9 cellular contexts compared by ENCODE assay signal in the genomic region with DNA sequence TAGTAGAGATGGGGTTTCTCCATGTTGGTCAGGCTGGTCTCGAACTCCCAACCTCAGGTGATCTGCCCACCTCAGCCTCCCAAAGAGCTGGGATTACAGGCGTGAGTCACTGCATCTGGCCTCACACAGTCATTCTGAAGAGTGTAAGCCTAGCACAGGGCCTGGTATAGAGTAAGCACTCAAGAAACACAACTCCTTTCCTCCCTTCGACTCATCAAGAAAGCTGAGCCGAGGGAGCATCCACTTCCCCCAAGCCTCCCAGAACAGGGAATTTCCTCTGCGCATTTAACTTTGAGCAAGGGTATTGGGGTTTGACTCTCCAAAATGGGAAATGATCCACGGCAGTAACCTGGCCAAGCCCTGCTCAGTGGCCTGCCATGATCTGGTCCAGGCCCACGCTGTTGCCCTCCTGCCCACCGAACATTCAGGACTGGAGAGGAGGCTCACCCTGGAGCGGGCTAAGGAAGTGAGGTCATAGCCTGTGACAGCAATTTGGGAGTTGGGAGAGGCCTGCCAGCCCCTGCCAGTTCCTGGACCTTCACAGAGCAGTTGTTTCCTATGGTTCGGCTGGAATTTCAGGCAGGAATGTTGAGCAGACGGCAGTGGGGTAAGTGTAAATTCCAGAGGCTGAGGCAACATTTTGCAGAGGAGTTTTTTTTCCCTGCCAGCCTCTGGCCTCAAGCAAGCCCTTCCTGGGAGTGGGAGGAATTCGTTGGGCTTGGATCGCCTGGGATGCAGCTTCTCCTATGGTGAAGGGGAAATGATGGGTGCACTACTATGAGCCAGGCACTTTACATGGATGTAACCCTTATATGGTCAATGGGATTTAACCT. TPM values are rescaled to one million over a fixed set of nuclear protein-coding genes. Genes with fewer than 3 reads are reported as not detected.
DNase-seq lines count a peak whose midpoint lies in the region; ATAC-seq, FAIRE-seq and TF ChIP-seq lines count a peak whose summit lies in the region.
"Had no signal": no experiment of that assay in that cellular context is flagged by ENCODE, and none has a peak within 500 bp of the region (broad histone marks: within the 10 kb centered on the region; RNA-seq: fewer than 3 reads in every experiment).

No MANE protein-coding gene starts in this region.

- H3K4me3 ChIP-seq in SJCRH30 (no peak overlapping the region), esophagus muscularis mucosa (no peak overlapping the region), pancreas (no peak overlapping the region)

- TF ChIP-seq POLR2A in esophagus muscularis mucosa (IDR thresholded peaks at IDR 0.05; ENCODE audit: low read depth) (no peak), GM12892 (IDR thresholded peaks at IDR 0.05; ENCODE audit: low read depth, low read length) (no peak)

- FAIRE-seq in pancreas (lab: Jason Lieb, UNC) (no peak), GM12892 (lab: Jason Lieb, UNC) (no peak)

- TF ChIP-seq CTCF in esophagus muscularis mucosa (IDR thresholded peaks at IDR 0.05) (no peak), pancreas (IDR thresholded peaks at IDR 0.05) (no peak)

- DNase-seq in EH (ENCODE audit: low read depth) (peak; percentile 98), SJCRH30 (peak; percentile 90), esophagus muscularis mucosa (ENCODE audit: extremely low spot score) (no peak), pancreas (no peak), NCI-H1436 (lab: John Stamatoyannopoulos, UW) (no peak), NCI-H69 (lab: John Stamatoyannopoulos, UW) (no peak), GM12892 (ENCODE audit: insufficient read length) (no peak)
- DNase-seq: activated CD8-positive, alpha-beta memory T cell treated with anti-CD3 and anti-CD28 coated beads, Interleukin-2, amount 10 ng/mL, durations not matched to agents 7 days and 5 days had no signal

- H3K36me3 ChIP-seq in SJCRH30 (no peaks in the 10 kb centered on the region), esophagus muscularis mucosa (no peaks in the 10 kb centered on the region), pancreas (no peaks in the 10 kb centered on the region)

- peak overlapping the region; percentile 62 for H3K27ac ChIP-seq in SJCRH30
- H3K27ac ChIP-seq in esophagus muscularis mucosa (replicated peaks in 1 of 4), result peak overlapping the region; percentile 70 to 78 (median 76)
- peak overlapping the region; percentile 35 to 55 (median 42) for H3K27ac ChIP-seq in pancreas

- peaks cover 24% of the 10 kb centered on the region for H3K4me1 ChIP-seq in SJCRH30
- peaks cover 20 to 44% (median 43%) of the 10 kb centered on the region in 4 donors for H3K4me1 ChIP-seq in esophagus muscularis mucosa
- H3K4me1 ChIP-seq in pancreas, result peaks cover 19 to 25% (median 24%) of the 10 kb centered on the region in 3 donors

- ATAC-seq in pancreas, result peak in 1 of 4 donors; percentile 6
- ATAC-seq in HG02642 (IDR thresholded peaks at IDR 0.05; ENCODE audit: poor library complexity, unreplicated experiment), result no peak
- ATAC-seq: activated CD8-positive, alpha-beta memory T cell treated with anti-CD3 and anti-CD28 coated beads, Interleukin-2, amount 10 ng/mL, durations not matched to agents 7 days and 5 days had no signal

- intact Hi-C loops in esophagus muscularis mucosa (cut with DNase I), result no loop called here
- intact Hi-C loops in pancreas (cut with DNase I), result no loop called here

- no peak for TF ChIP-seq EP300 in esophagus muscularis mucosa (IDR thresholded peaks at IDR 0.05)

- no peaks in the 10 kb centered on the region for H3K9me3 ChIP-seq in SJCRH30 (replicated peaks)
- no peaks in the 10 kb centered on the region for H3K9me3 ChIP-seq in esophagus muscularis mucosa
- no peaks in the 10 kb centered on the region for H3K9me3 ChIP-seq in pancreas

- WGBS in esophagus muscularis mucosa, result 56% methylated on average over 12 of the region's 13 CpGs
- 72 to 75% methylated on average over 13 of the region's 13 CpGs for WGBS in pancreas, 2 donors

- H3K27me3 ChIP-seq in SJCRH30 (no peaks in the 10 kb centered on the region), esophagus muscularis mucosa (no peaks in the 10 kb centered on the region), pancreas (no peaks in the 10 kb centered on the region)

RNA-seq across cellular contexts. Expression of a gene that starts 21.2 kb away (rescaled TPM):
- 22.8 and 23.0 TPM in 2 replicates for total RNA-seq in SJCRH30 (2014; rRNA removed; shearing (Covaris generic))
- 10 to 100 TPM; 21.2 to 32.3 (median 24.2) TPM for total RNA-seq in esophagus muscularis mucosa
- total RNA-seq in pancreas, result 10 to 100 TPM; 15.6 to 42.5 (median 23.8) TPM
- polyA plus RNA-seq in pancreas, result 10 to 100 TPM in 1 of 2 donors, 1 to 10 TPM in 1; 7.9 to 13.5 TPM
- 20.6 TPM for polyA plus RNA-seq in GM12892 (2012; ENCODE audit: missing spikeins)

Comparison
In these comparisons a context has a peak if more than half of its experiments do, and no peak if none do; other contexts are left out.
1. DNase-seq: peak in EH (single experiment) and SJCRH30 (2 of 2); none in esophagus muscularis mucosa (single experiment), pancreas (0 of 6), NCI-H1436 (single experiment), NCI-H69 (single experiment) and GM12892 (single experiment).
2. Peak in every context shown above with its lines, with median percentiles within 50 percentile points of each other: H3K27ac ChIP-seq.